1 cellular context compared by ENCODE assay signal in genomic region chr14:23006544-23007419, GRCh38.
TF ChIP-seq lines count a peak whose summit lies in the region.

No MANE protein-coding gene starts in this region.

TF ChIP-seq in HepG2, 621 proteins besides CTCF, POLR2A, EP300 and RAD21 (continued from another document and continues in another):
- TF ChIP-seq CREBL2 (CRISPR knock-in tag; IDR thresholded peaks at IDR 0.05; ENCODE audit: borderline replicate concordance) (peak; percentile 97; the same call in 1 of the 2 replicates), ZSCAN9 (CRISPR knock-in tag; IDR thresholded peaks at IDR 0.05; ENCODE audit: borderline replicate concordance) (peak; percentile 95), MBD4 (IDR thresholded peaks at IDR 0.05; ENCODE audit: borderline replicate concordance, low read length) (0 out of 2 replicates have a peak, but pooled peaks have one; percentile 5), MIER2 (CRISPR knock-in tag; IDR thresholded peaks at IDR 0.05) (peak; percentile 83; the same call in 1 of the 2 replicates), XRCC5 (optimal IDR thresholded peaks at IDR 0.05; ENCODE audit: low read length) (peak; percentile 98), ZNF850 (CRISPR knock-in tag; conservative IDR thresholded peaks at IDR 0.05) (no peak), HNF4A (CRISPR knock-in tag; IDR thresholded peaks at IDR 0.05) (peak; percentile 62), KAT8 (CRISPR knock-in tag; IDR thresholded peaks at IDR 0.05) (peak; percentile 97), KDM2A (CRISPR knock-in tag; IDR thresholded peaks at IDR 0.05; ENCODE audit: borderline replicate concordance, low read depth) (peak; percentile 100), ZNF503 (CRISPR knock-in tag; IDR thresholded peaks at IDR 0.05) (peak; percentile 94), JUND (CRISPR knock-in tag; IDR thresholded peaks at IDR 0.05) (peak; percentile 87), IKZF4 (CRISPR knock-in tag; IDR thresholded peaks at IDR 0.05; ENCODE audit: borderline replicate concordance, low read depth, not compliant biosample characterization) (peak; percentile 99), SKIL (CRISPR knock-in tag; IDR thresholded peaks at IDR 0.05; ENCODE audit: borderline replicate concordance) (peak; percentile 85; the same call in 1 of the 2 replicates), SSRP1 (CRISPR knock-in tag; IDR thresholded peaks at IDR 0.05) (peak; percentile 87), ZNF260 (CRISPR knock-in tag; IDR thresholded peaks at IDR 0.05; ENCODE audit: borderline replicate concordance, low read depth) (no peak), ELF4 (CRISPR knock-in tag; IDR thresholded peaks at IDR 0.05; ENCODE audit: borderline replicate concordance) (peak; percentile 57; the same call in 1 of the 2 replicates), ZNF576 (CRISPR knock-in tag; IDR thresholded peaks at IDR 0.05) (0 out of 2 replicates have a peak, but pooled peaks have one; percentile 76), HOXA3 (CRISPR knock-in tag; IDR thresholded peaks at IDR 0.05) (peak; percentile 99), SOX5 (CRISPR knock-in tag; IDR thresholded peaks at IDR 0.05; ENCODE audit: borderline replicate concordance) (peak; percentile 75), SALL1 (CRISPR knock-in tag; IDR thresholded peaks at IDR 0.05) (peak; percentile 99), ZBTB7B (CRISPR knock-in tag; IDR thresholded peaks at IDR 0.05) (peak; percentile 96), ZBTB43 (CRISPR knock-in tag; conservative IDR thresholded peaks at IDR 0.05) (peak; percentile 92), PLSCR1 (CRISPR knock-in tag; IDR thresholded peaks at IDR 0.05; ENCODE audit: borderline replicate concordance) (peak; percentile 98), LBX2 (CRISPR knock-in tag; IDR thresholded peaks at IDR 0.05; ENCODE audit: borderline replicate concordance) (peak; percentile 96; the same call in 1 of the 2 replicates), EED (CRISPR knock-in tag; IDR thresholded peaks at IDR 0.05) (peak; percentile 99), AGO2 (optimal IDR thresholded peaks at IDR 0.05; ENCODE audit: low read depth, low read length) (peak; percentile 98), ZNF292 (CRISPR knock-in tag; IDR thresholded peaks at IDR 0.05; ENCODE audit: borderline replicate concordance, low read depth) (peak; percentile 100), BHLHE40 (IDR thresholded peaks at IDR 0.05; ENCODE audit: low read length) (peak; percentile 86), ZNF549 (CRISPR knock-in tag; IDR thresholded peaks at IDR 0.05) (peak; percentile 92; the same call in 1 of the 2 replicates), ZNF879 (CRISPR knock-in tag; IDR thresholded peaks at IDR 0.05) (peak; percentile 99), THYN1 (CRISPR knock-in tag; IDR thresholded peaks at IDR 0.05; ENCODE audit: borderline replicate concordance, low read depth) (peak; percentile 97; the same call in 1 of the 2 replicates), NFATC3 (CRISPR knock-in tag; IDR thresholded peaks at IDR 0.05) (peak; percentile 93; the same call in 1 of the 2 replicates), PATZ1 (CRISPR knock-in tag; IDR thresholded peaks at IDR 0.05) (peak; percentile 91), GPBP1L1 (CRISPR knock-in tag; IDR thresholded peaks at IDR 0.05) (no peak), PHB2 (IDR thresholded peaks at IDR 0.05; ENCODE audit: partially characterized antibody) (no peak), ZMYM4 (CRISPR knock-in tag; IDR thresholded peaks at IDR 0.05) (peak; percentile 97), SOX13 (IDR thresholded peaks at IDR 0.05) (peak; percentile 9; the same call in 1 of the 2 replicates), SOX13 (CRISPR knock-in tag; conservative IDR thresholded peaks at IDR 0.05 in 1 of 2, IDR thresholded peaks at IDR 0.05 in 1 of 2) (peak in 1 of 2 experiments; percentile 77; a peak in 2 of 4 replicates), RBFOX2 (IDR thresholded peaks at IDR 0.05; ENCODE audit: low read depth, low read length) (peak; percentile 100), GTF2F1 (IDR thresholded peaks at IDR 0.05; ENCODE audit: low read length) (peak; percentile 78), ZNF691 (CRISPR knock-in tag; IDR thresholded peaks at IDR 0.05; ENCODE audit: borderline replicate concordance, low read depth) (peak; percentile 99), RBM22 (optimal IDR thresholded peaks at IDR 0.05; ENCODE audit: low read length) (peak; percentile 81), CHD2 (IDR thresholded peaks at IDR 0.05; ENCODE audit: low read depth, low read length) (peak; percentile 84), SNAPC4 (CRISPR knock-in tag; IDR thresholded peaks at IDR 0.05) (peak; percentile 96), NR2F2 (IDR thresholded peaks at IDR 0.05; ENCODE audit: borderline replicate concordance, low read depth) (no peak), MLX (CRISPR knock-in tag; IDR thresholded peaks at IDR 0.05) (peak; percentile 64; the same call in 1 of the 2 replicates), BRCA1 (CRISPR knock-in tag; IDR thresholded peaks at IDR 0.05) (peak; percentile 90), ZNF7 (CRISPR knock-in tag; IDR thresholded peaks at IDR 0.05) (peak; percentile 76; the same call in 1 of the 2 replicates), FLYWCH1 (CRISPR knock-in tag; IDR thresholded peaks at IDR 0.05) (no peak; the same call in 1 of the 2 replicates), ZNF792 (CRISPR knock-in tag; IDR thresholded peaks at IDR 0.05) (peak; percentile 100)
